In genomic region chr20:24952376-24953203, GRCh38 we compare ENCODE assay signal across 13 cellular contexts. TPM values are rescaled to one million over a fixed set of nuclear protein-coding genes. Genes with fewer than 3 reads are reported as not detected.
DNase-seq lines count a peak whose midpoint lies in the region; ATAC-seq and TF ChIP-seq lines count a peak whose summit lies in the region.
"Had no signal": no experiment of that assay in that cellular context is flagged by ENCODE, and none has a peak within 500 bp of the region (broad histone marks: within the 10 kb centered on the region; RNA-seq: fewer than 3 reads in every experiment).

No MANE protein-coding gene starts in this region.

- TF ChIP-seq CTCF in Peyer's patch (IDR thresholded peaks at IDR 0.05), result no peak
- TF ChIP-seq CTCF in endodermal cell (conservative IDR thresholded peaks at IDR 0.05), result peak; percentile 14
- TF ChIP-seq CTCF in stomach (IDR thresholded peaks at IDR 0.05), result no peak

- WGBS in endodermal cell (ENCODE audit: insufficient coverage in 1 of 2, insufficient read length in 1 of 2), 2 experiments, result 95 to 97% methylated on average over 6 to 12 of the region's 12 CpGs
- WGBS in stomach, 5 donors, result 68 to 76% (median 71%) methylated on average over 9 to 12 of the region's 12 CpGs

- H3K4me3 ChIP-seq in Peyer's patch (no peak overlapping the region), endodermal cell (ENCODE audit: low read length) (no peak overlapping the region), stomach (peak overlapping the region in 1 of 4 donors; percentile 38)

- H3K4me1 ChIP-seq in Peyer's patch (peaks cover 0 to 3% (median 0%) of the 10 kb centered on the region in 4 donors), endodermal cell (ENCODE audit: control insufficient read depth, insufficient read depth, low read length) (no peaks in the 10 kb centered on the region), stomach (peaks cover 0 to 11% (median 0%) of the 10 kb centered on the region in 4 donors)

- H3K36me3 ChIP-seq in Peyer's patch, result no peaks in the 10 kb centered on the region
- no peaks in the 10 kb centered on the region for H3K36me3 ChIP-seq in endodermal cell (ENCODE audit: control insufficient read depth, insufficient read depth, low read length)
- H3K36me3 ChIP-seq in stomach, result peaks cover 4 to 26% (median 20%) of the 10 kb centered on the region in 4 donors

- no peaks in the 10 kb centered on the region for H3K9me3 ChIP-seq in Peyer's patch
- no peaks in the 10 kb centered on the region for H3K9me3 ChIP-seq in endodermal cell (ENCODE audit: control insufficient read depth, low read length)
- H3K9me3 ChIP-seq in stomach, result peaks cover 0 to 3% (median under 1%) of the 10 kb centered on the region in 4 donors

- no peak for TF ChIP-seq POLR2A in Peyer's patch (IDR thresholded peaks at IDR 0.05)
- TF ChIP-seq POLR2A in stomach (IDR thresholded peaks at IDR 0.05), result no peak

- H3K27me3 ChIP-seq in Peyer's patch (no peaks in the 10 kb centered on the region), endodermal cell (ENCODE audit: control insufficient read depth, insufficient read depth, low read length, poor library complexity, severe bottlenecking) (no peaks in the 10 kb centered on the region), stomach (peaks cover 0 to 14% (median 0%) of the 10 kb centered on the region in 3 donors)

- H3K9ac ChIP-seq in endodermal cell (ENCODE audit: extremely low read depth, low read length, poor library complexity, severe bottlenecking), result no peak overlapping the region

- H3K36me3 Mint-ChIP-seq in activated naive CD4-positive, alpha-beta T cell treated with anti-CD3 and anti-CD28 coated beads for 36 hours (ENCODE audit: low read depth), result peaks cover 27% of the 10 kb centered on the region
- H3K36me3 Mint-ChIP-seq in endodermal cell (ENCODE audit: low read depth), result peaks cover 5% of the 10 kb centered on the region

- H3K27me3 Mint-ChIP-seq in activated naive CD4-positive, alpha-beta T cell treated with anti-CD3 and anti-CD28 coated beads for 36 hours (ENCODE audit: low read depth), result no peaks in the 10 kb centered on the region
- peaks cover 9% of the 10 kb centered on the region for H3K27me3 Mint-ChIP-seq in endodermal cell (ENCODE audit: insufficient read depth)

- ATAC-seq in GM21367 (IDR thresholded peaks at IDR 0.05; ENCODE audit: unreplicated experiment), result no peak

- no peak for DNase-seq in activated naive CD4-positive, alpha-beta T cell treated with anti-CD3 and anti-CD28 coated beads for 36 hours
- DNase-seq in activated naive CD4-positive, alpha-beta T cell (lab: John Stamatoyannopoulos, UW), result no peak
- DNase-seq in Peyer's patch (peak in 2 of 3 donors; percentile 46 to 52), endodermal cell (peak; percentile 41), stomach (peak; percentile 26), GF-D8 (lab: John Stamatoyannopoulos, UW) (no peak)
- no peak for DNase-seq in stimulated activated CD4-positive, alpha-beta T cell treated with anti-CD3 and anti-CD28 coated beads, Interleukin-1b, Interleukin-23, amount 100 ng/mL, for 48 hours
- DNase-seq: activated CD4-positive, CD25-positive, alpha-beta regulatory T cell treated with anti-CD3 and anti-CD28 coated beads, Interleukin-2, amount 50 U/mL, for 72 hours; anterior cingulate cortex; effector CD4-positive, alpha-beta T cell had no signal

- H3K27ac ChIP-seq in Peyer's patch (peak overlapping the region in 1 of 4 donors; percentile 31), endodermal cell (ENCODE audit: low read depth, low read length) (no peak overlapping the region), stomach (peak overlapping the region in 2 of 5 donors; percentile 29 to 50)

- CTCF ChIA-PET in activated naive CD4-positive, alpha-beta T cell treated with anti-CD3 and anti-CD28 coated beads for 36 hours (lab: Charles Lee), result no interaction called here

- TF ChIP-seq EP300 in stomach (IDR thresholded peaks at IDR 0.05), result no peak

- intact Hi-C loops in activated naive CD4-positive, alpha-beta T cell treated with anti-CD3 and anti-CD28 coated beads for 36 hours (cut with micrococcal nuclease), result no loop called here
- intact Hi-C loops in stomach (cut with DNase I; ENCODE audit: low total_unique reads), result no loop called here

- no peak overlapping the region for H3K4me3 Mint-ChIP-seq in activated naive CD4-positive, alpha-beta T cell treated with anti-CD3 and anti-CD28 coated beads for 36 hours
- no peak overlapping the region for H3K4me3 Mint-ChIP-seq in endodermal cell
- H3K4me3 Mint-ChIP-seq: neural crest cell had no signal

- peaks cover 52% of the 10 kb centered on the region for H3K4me1 Mint-ChIP-seq in activated naive CD4-positive, alpha-beta T cell treated with anti-CD3 and anti-CD28 coated beads for 36 hours (ENCODE audit: low read depth)
- no peaks in the 10 kb centered on the region for H3K4me1 Mint-ChIP-seq in endodermal cell
- H3K4me1 Mint-ChIP-seq: neural crest cell had no signal

- H3K9me3 Mint-ChIP-seq in activated naive CD4-positive, alpha-beta T cell treated with anti-CD3 and anti-CD28 coated beads for 36 hours, result peaks cover 8% of the 10 kb centered on the region
- peaks cover 5% of the 10 kb centered on the region for H3K9me3 Mint-ChIP-seq in endodermal cell

- H3K27ac Mint-ChIP-seq in activated naive CD4-positive, alpha-beta T cell treated with anti-CD3 and anti-CD28 coated beads for 36 hours, result peak overlapping the region; percentile 41
- H3K27ac Mint-ChIP-seq in endodermal cell, result no peak overlapping the region

RNA-seq across cellular contexts. Expression of gene CST7, which starts 3.5 kb away (rescaled TPM):
- 10 to 100 TPM; 37.8 to 43.1 TPM for total RNA-seq in activated naive CD4-positive, alpha-beta T cell treated with anti-CD3 and anti-CD28 coated beads for 36 hours
- total RNA-seq in Peyer's patch (1 to 10 TPM in 3 of 4 donors, not detected in 1; 4.2 to 4.7 (median 4.4) TPM), endodermal cell (not detected), stomach (1 to 10 TPM in 3 of 5 donors, under 1 TPM in 1, not detected in 1; 0.87 to 4.5 (median 2.0) TPM)
- polyA plus RNA-seq in endodermal cell (2013, experiment 1 of 2), result not detected
- polyA plus RNA-seq in endodermal cell (2013, experiment 2 of 2), result not detected
- polyA plus RNA-seq in stomach, result 1 to 10 TPM; 2.5 to 8.3 (median 4.9) TPM
- total RNA-seq: kidney epithelial cell, neural crest cell had no signal

RNA-seq across cellular contexts. Expression of gene APMAP, which starts 40.0 kb away (rescaled TPM):
- total RNA-seq in activated naive CD4-positive, alpha-beta T cell treated with anti-CD3 and anti-CD28 coated beads for 36 hours, result 10 to 100 TPM; 46.9 to 50.9 TPM
- total RNA-seq in Peyer's patch (10 to 100 TPM; 19.0 to 40.9 (median 31.6) TPM), endodermal cell (10 to 100 TPM; 60.2 to 65.6 TPM), stomach (10 to 100 TPM; 12.3 to 55.6 (median 39.3) TPM)
- 76.8 TPM for polyA plus RNA-seq in endodermal cell (2013, experiment 1 of 2)
- polyA plus RNA-seq in endodermal cell (2013, experiment 2 of 2), result 70.0 TPM
- polyA plus RNA-seq in stomach, result 10 to 100 TPM; 14.4 to 29.5 (median 24.8) TPM

Comparison
In these comparisons a context has a peak if more than half of its experiments do, and no peak if none do; other contexts are left out.
1. DNase-seq: peak in Peyer's patch (2 of 3), endodermal cell (single experiment) and stomach (single experiment); none in activated naive CD4-positive, alpha-beta T cell treated with anti-CD3 and anti-CD28 coated beads for 36 hours (single experiment), activated naive CD4-positive, alpha-beta T cell (0 of 4), GF-D8 (single experiment) and stimulated activated CD4-positive, alpha-beta T cell treated with anti-CD3 and anti-CD28 coated beads, Interleukin-1b, Interleukin-23, amount 100 ng/mL, for 48 hours (single experiment).
2. RNA of gene CST7, which starts 3.5 kb away (total RNA-seq): 37.8 to 43.1 TPM in activated naive CD4-positive, alpha-beta T cell treated with anti-CD3 and anti-CD28 coated beads for 36 hours; 4.2 to 4.7 TPM in Peyer's patch, 0.87 to 4.5 TPM in stomach and not detected in endodermal cell; every median in the first group is over 4 times any median in the second.